In the genomic region with DNA sequence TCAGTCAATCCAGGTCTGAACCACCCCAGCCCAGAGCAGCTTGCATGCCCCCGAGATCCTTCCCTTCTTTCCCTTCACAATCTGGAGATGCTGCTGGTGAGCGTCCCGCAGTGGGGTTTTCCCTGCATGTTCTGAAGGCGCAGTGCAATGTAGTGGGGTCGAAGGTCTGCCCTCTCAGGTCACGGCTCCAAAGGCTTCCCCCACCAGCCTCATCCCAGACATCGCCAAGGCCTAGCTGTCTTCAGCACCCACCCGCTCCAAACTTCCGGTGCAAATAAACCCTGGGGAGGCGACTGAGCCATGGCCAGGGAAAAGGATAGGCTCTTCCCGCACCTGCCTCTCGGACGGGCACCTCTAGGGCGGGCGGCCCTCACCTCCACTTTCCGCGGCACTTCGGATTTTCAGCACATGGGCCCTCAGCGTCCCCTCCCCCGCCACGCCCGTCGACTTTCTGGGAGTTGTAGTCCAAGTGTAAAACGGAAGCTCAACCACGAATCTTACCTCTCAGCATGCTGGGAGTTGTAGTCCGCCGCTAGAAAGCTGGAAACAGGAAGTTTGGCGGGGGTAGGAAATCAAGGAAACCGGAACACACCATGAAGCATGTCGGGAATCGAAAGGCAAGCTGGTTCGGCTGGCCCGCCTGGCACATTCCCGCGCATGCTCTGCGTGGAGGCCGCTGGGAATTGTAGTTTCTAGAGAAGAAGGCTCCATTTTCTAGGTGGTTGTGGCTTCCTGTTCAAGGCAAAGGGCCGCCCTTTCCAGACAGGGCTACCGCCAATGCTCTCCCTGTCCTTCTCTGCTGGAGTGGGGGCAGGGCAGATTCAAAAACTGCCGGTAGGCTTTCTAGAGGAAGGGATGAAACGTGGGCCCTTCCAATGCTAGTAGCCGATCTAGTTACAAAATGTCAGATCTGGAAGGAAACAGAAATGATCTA, we compare ENCODE assay signal across 1 cellular context.
TF ChIP-seq lines count a peak whose summit lies in the region.

A gene (minus strand): TSS at position 410 of the 934 bp plus-strand sequence. CDS start 2,384 bp downstream, outside the sequence.

TF ChIP-seq in K562, 482 proteins besides CTCF, POLR2A, EP300 and RAD21 (continued from another document and continues in another):
- TF ChIP-seq, protein P1, sequence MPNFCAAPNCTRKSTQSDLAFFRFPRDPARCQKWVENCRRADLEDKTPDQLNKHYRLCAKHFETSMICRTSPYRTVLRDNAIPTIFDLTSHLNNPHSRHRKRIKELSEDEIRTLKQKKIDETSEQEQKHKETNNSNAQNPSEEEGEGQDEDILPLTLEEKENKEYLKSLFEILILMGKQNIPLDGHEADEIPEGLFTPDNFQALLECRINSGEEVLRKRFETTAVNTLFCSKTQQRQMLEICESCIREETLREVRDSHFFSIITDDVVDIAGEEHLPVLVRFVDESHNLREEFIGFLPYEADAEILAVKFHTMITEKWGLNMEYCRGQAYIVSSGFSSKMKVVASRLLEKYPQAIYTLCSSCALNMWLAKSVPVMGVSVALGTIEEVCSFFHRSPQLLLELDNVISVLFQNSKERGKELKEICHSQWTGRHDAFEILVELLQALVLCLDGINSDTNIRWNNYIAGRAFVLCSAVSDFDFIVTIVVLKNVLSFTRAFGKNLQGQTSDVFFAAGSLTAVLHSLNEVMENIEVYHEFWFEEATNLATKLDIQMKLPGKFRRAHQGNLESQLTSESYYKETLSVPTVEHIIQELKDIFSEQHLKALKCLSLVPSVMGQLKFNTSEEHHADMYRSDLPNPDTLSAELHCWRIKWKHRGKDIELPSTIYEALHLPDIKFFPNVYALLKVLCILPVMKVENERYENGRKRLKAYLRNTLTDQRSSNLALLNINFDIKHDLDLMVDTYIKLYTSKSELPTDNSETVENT (CRISPR knock-in tag; IDR thresholded peaks at IDR 0.05) = peak; percentile 3; the same call in 1 of the 2 replicates
- 0 out of 2 replicates have a peak, but pooled peaks have one; percentile 2 for TF ChIP-seq TCF3 (CRISPR knock-in tag; IDR thresholded peaks at IDR 0.05)
- no peak for TF ChIP-seq MEF2D (tag; conservative IDR thresholded peaks at IDR 0.05; ENCODE audit: low read depth)
- peak; percentile 67 for TF ChIP-seq SUPT5H (IDR thresholded peaks at IDR 0.05)
- TF ChIP-seq NFRKB (IDR thresholded peaks at IDR 0.05; ENCODE audit: low read depth) = peak; percentile 63; the same call in 1 of the 2 replicates
- TF ChIP-seq NR3C1 (CRISPR knock-in tag; IDR thresholded peaks at IDR 0.05) = no peak
- no peak for TF ChIP-seq COPS2 (conservative IDR thresholded peaks at IDR 0.05)
- 0 out of 2 replicates have a peak, but pooled peaks have one; percentile 14 for TF ChIP-seq ZNF134 (CRISPR knock-in tag; conservative IDR thresholded peaks at IDR 0.05)
- TF ChIP-seq KLF10 (CRISPR knock-in tag; IDR thresholded peaks at IDR 0.05) = no peak
- 0 out of 2 replicates have a peak, but pooled peaks have one; percentile 7 for TF ChIP-seq SMC3 (conservative IDR thresholded peaks at IDR 0.05; ENCODE audit: insufficient read depth, low read depth, low read length)
- TF ChIP-seq, protein P2, sequence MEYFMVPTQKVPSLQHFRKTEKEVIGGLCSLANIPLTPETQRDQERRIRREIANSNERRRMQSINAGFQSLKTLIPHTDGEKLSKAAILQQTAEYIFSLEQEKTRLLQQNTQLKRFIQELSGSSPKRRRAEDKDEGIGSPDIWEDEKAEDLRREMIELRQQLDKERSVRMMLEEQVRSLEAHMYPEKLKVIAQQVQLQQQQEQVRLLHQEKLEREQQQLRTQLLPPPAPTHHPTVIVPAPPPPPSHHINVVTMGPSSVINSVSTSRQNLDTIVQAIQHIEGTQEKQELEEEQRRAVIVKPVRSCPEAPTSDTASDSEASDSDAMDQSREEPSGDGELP (CRISPR knock-in tag; IDR thresholded peaks at IDR 0.05; ENCODE audit: borderline replicate concordance) = peak; percentile 94
- TF ChIP-seq, protein P3, sequence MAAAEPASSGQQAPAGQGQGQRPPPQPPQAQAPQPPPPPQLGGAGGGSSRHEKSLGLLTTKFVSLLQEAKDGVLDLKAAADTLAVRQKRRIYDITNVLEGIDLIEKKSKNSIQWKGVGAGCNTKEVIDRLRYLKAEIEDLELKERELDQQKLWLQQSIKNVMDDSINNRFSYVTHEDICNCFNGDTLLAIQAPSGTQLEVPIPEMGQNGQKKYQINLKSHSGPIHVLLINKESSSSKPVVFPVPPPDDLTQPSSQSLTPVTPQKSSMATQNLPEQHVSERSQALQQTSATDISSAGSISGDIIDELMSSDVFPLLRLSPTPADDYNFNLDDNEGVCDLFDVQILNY (CRISPR knock-in tag; IDR thresholded peaks at IDR 0.05) = no peak
- no peak for TF ChIP-seq MCM5 (IDR thresholded peaks at IDR 0.05; ENCODE audit: low read depth)
- TF ChIP-seq SOX6 (IDR thresholded peaks at IDR 0.05) = 0 out of 2 replicates have a peak, but pooled peaks have one; percentile 18
- 0 out of 2 replicates have a peak, but pooled peaks have one; percentile 60 for TF ChIP-seq FOXK1 (CRISPR knock-in tag; IDR thresholded peaks at IDR 0.05; ENCODE audit: borderline replicate concordance)
- TF ChIP-seq JUND (IDR thresholded peaks at IDR 0.05; ENCODE audit: borderline replicate concordance, low read depth, low read length) = peak; percentile 73
- peak; percentile 76; the same call in 2 of the 3 replicates for TF ChIP-seq JUND (tag; IDR thresholded peaks at IDR 0.05; ENCODE audit: borderline replicate concordance, low read depth, low read length)
- no peak for TF ChIP-seq CBFB (CRISPR knock-in tag; IDR thresholded peaks at IDR 0.05)
- TF ChIP-seq RBM25 (IDR thresholded peaks at IDR 0.05; ENCODE audit: low read depth, low read length, severe bottlenecking) = no peak
- peak; percentile 47; the same call in 1 of the 2 replicates for TF ChIP-seq CC2D1A (IDR thresholded peaks at IDR 0.05)
- TF ChIP-seq BRD9 (IDR thresholded peaks at IDR 0.05; ENCODE audit: low read depth, partially characterized antibody) = no peak
- no peak for TF ChIP-seq ESRRB (CRISPR knock-in tag; IDR thresholded peaks at IDR 0.05; ENCODE audit: borderline replicate concordance)
- TF ChIP-seq TRIM24 (IDR thresholded peaks at IDR 0.05) = peak in 1 of 2 experiments; percentile 63; a peak in 1 of 4 replicates
- TF ChIP-seq, protein P4, sequence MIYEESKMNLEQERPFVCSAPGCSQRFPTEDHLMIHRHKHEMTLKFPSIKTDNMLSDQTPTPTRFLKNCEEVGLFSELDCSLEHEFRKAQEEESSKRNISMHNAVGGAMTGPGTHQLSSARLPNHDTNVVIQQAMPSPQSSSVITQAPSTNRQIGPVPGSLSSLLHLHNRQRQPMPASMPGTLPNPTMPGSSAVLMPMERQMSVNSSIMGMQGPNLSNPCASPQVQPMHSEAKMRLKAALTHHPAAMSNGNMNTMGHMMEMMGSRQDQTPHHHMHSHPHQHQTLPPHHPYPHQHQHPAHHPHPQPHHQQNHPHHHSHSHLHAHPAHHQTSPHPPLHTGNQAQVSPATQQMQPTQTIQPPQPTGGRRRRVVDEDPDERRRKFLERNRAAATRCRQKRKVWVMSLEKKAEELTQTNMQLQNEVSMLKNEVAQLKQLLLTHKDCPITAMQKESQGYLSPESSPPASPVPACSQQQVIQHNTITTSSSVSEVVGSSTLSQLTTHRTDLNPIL (CRISPR knock-in tag; IDR thresholded peaks at IDR 0.05) = no peak
- TF ChIP-seq PURB (CRISPR knock-in tag; IDR thresholded peaks at IDR 0.05; ENCODE audit: low read depth) = no peak
- TF ChIP-seq TCF7L2 (IDR thresholded peaks at IDR 0.05; ENCODE audit: low read depth, low read length) = 0 out of 2 replicates have a peak, but pooled peaks have one; percentile 33
- no peak for TF ChIP-seq U2AF2 (optimal IDR thresholded peaks at IDR 0.05; ENCODE audit: low read depth, low read length)
- TF ChIP-seq SP1 (CRISPR knock-in tag; IDR thresholded peaks at IDR 0.05) = peak; percentile 96
- peak; percentile 76; the same call in 1 of the 2 replicates for TF ChIP-seq KAT8 (IDR thresholded peaks at IDR 0.05; ENCODE audit: low read depth)
- TF ChIP-seq MTA1 (IDR thresholded peaks at IDR 0.05; ENCODE audit: borderline replicate concordance) = peak; percentile 49; the same call in 1 of the 2 replicates
- TF ChIP-seq ARHGAP35 (IDR thresholded peaks at IDR 0.05; ENCODE audit: partially characterized antibody) = no peak
- peak; percentile 0; the same call in 1 of the 2 replicates for TF ChIP-seq MAFK (IDR thresholded peaks at IDR 0.05; ENCODE audit: low read length)
- peak; percentile 82 for TF ChIP-seq RNF2 (IDR thresholded peaks at IDR 0.05)
- TF ChIP-seq SRF (CRISPR knock-in tag; IDR thresholded peaks at IDR 0.05) = peak; percentile 26 to 73; a peak in 2 of 4 replicates
- TF ChIP-seq SLC30A9 (CRISPR knock-in tag; IDR thresholded peaks at IDR 0.05) = no peak
- TF ChIP-seq ZFX (CRISPR knock-in tag; IDR thresholded peaks at IDR 0.05) = peak; percentile 97
- peak; percentile 3; the same call in 1 of the 2 replicates for TF ChIP-seq CBX1 (IDR thresholded peaks at IDR 0.05; ENCODE audit: low read depth)
- TF ChIP-seq, protein P5, sequence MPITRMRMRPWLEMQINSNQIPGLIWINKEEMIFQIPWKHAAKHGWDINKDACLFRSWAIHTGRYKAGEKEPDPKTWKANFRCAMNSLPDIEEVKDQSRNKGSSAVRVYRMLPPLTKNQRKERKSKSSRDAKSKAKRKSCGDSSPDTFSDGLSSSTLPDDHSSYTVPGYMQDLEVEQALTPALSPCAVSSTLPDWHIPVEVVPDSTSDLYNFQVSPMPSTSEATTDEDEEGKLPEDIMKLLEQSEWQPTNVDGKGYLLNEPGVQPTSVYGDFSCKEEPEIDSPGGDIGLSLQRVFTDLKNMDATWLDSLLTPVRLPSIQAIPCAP (CRISPR knock-in tag; IDR thresholded peaks at IDR 0.05; ENCODE audit: borderline replicate concordance) = no peak
- 0 out of 2 replicates have a peak, but pooled peaks have one; percentile 42 for TF ChIP-seq STAT5A (IDR thresholded peaks at IDR 0.05; ENCODE audit: borderline replicate concordance, low read length)
- no peak for TF ChIP-seq HNRNPK (IDR thresholded peaks at IDR 0.05; ENCODE audit: low read depth, low read length, poor library complexity, severe bottlenecking)
- no peak for TF ChIP-seq HNRNPH1 (optimal IDR thresholded peaks at IDR 0.05; ENCODE audit: low read depth, low read length)
- no peak for TF ChIP-seq SAFB (IDR thresholded peaks at IDR 0.05; ENCODE audit: borderline replicate concordance, low read depth, low read length)
- TF ChIP-seq, protein P6, sequence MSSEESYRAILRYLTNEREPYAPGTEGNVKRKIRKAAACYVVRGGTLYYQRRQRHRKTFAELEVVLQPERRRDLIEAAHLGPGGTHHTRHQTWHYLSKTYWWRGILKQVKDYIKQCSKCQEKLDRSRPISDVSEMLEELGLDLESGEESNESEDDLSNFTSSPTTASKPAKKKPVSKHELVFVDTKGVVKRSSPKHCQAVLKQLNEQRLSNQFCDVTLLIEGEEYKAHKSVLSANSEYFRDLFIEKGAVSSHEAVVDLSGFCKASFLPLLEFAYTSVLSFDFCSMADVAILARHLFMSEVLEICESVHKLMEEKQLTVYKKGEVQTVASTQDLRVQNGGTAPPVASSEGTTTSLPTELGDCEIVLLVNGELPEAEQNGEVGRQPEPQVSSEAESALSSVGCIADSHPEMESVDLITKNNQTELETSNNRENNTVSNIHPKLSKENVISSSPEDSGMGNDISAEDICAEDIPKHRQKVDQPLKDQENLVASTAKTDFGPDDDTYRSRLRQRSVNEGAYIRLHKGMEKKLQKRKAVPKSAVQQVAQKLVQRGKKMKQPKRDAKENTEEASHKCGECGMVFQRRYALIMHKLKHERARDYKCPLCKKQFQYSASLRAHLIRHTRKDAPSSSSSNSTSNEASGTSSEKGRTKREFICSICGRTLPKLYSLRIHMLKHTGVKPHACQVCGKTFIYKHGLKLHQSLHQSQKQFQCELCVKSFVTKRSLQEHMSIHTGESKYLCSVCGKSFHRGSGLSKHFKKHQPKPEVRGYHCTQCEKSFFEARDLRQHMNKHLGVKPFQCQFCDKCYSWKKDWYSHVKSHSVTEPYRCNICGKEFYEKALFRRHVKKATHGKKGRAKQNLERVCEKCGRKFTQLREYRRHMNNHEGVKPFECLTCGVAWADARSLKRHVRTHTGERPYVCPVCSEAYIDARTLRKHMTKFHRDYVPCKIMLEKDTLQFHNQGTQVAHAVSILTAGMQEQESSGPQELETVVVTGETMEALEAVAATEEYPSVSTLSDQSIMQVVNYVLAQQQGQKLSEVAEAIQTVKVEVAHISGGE (CRISPR knock-in tag; IDR thresholded peaks at IDR 0.05) = peak; percentile 89 to 98 (median 94)
- no peak for TF ChIP-seq KHSRP (IDR thresholded peaks at IDR 0.05)
- TF ChIP-seq ZNF586 (CRISPR knock-in tag; conservative IDR thresholded peaks at IDR 0.05) = no peak
- no peak; the same call in none of the 2 replicates for TF ChIP-seq ERF (CRISPR knock-in tag; IDR thresholded peaks at IDR 0.05)
- TF ChIP-seq, protein P7, sequence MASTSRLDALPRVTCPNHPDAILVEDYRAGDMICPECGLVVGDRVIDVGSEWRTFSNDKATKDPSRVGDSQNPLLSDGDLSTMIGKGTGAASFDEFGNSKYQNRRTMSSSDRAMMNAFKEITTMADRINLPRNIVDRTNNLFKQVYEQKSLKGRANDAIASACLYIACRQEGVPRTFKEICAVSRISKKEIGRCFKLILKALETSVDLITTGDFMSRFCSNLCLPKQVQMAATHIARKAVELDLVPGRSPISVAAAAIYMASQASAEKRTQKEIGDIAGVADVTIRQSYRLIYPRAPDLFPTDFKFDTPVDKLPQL (IDR thresholded peaks at IDR 0.05; ENCODE audit: extremely low read depth, insufficient read length) = no peak
- TF ChIP-seq ZNF384 (IDR thresholded peaks at IDR 0.05; ENCODE audit: low read depth, low read length) = no peak
- TF ChIP-seq GTF2A2 (tag; IDR thresholded peaks at IDR 0.05) = no peak
- no peak for TF ChIP-seq DDX20 (tag; IDR thresholded peaks at IDR 0.05; ENCODE audit: low read depth)
- TF ChIP-seq HNRNPLL (IDR thresholded peaks at IDR 0.05; ENCODE audit: low read depth, low read length, poor library complexity, severe bottlenecking) = no peak
- TF ChIP-seq CTBP1 (IDR thresholded peaks at IDR 0.05; ENCODE audit: borderline replicate concordance) = 0 out of 2 replicates have a peak, but pooled peaks have one; percentile 35
- TF ChIP-seq, protein P8, sequence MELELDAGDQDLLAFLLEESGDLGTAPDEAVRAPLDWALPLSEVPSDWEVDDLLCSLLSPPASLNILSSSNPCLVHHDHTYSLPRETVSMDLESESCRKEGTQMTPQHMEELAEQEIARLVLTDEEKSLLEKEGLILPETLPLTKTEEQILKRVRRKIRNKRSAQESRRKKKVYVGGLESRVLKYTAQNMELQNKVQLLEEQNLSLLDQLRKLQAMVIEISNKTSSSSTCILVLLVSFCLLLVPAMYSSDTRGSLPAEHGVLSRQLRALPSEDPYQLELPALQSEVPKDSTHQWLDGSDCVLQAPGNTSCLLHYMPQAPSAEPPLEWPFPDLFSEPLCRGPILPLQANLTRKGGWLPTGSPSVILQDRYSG (tag; conservative IDR thresholded peaks at IDR 0.05; ENCODE audit: low read depth) = 0 out of 2 replicates have a peak, but pooled peaks have one; percentile 24
- TF ChIP-seq HDAC2 (IDR thresholded peaks at IDR 0.05) = peak; percentile 91
- TF ChIP-seq, protein P9, sequence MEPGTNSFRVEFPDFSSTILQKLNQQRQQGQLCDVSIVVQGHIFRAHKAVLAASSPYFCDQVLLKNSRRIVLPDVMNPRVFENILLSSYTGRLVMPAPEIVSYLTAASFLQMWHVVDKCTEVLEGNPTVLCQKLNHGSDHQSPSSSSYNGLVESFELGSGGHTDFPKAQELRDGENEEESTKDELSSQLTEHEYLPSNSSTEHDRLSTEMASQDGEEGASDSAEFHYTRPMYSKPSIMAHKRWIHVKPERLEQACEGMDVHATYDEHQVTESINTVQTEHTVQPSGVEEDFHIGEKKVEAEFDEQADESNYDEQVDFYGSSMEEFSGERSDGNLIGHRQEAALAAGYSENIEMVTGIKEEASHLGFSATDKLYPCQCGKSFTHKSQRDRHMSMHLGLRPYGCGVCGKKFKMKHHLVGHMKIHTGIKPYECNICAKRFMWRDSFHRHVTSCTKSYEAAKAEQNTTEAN (CRISPR knock-in tag; IDR thresholded peaks at IDR 0.05) = no peak
- TF ChIP-seq ZNF436 (CRISPR knock-in tag; IDR thresholded peaks at IDR 0.05) = no peak
